ENCODE assay signal across 7 cellular contexts in the genomic region with DNA sequence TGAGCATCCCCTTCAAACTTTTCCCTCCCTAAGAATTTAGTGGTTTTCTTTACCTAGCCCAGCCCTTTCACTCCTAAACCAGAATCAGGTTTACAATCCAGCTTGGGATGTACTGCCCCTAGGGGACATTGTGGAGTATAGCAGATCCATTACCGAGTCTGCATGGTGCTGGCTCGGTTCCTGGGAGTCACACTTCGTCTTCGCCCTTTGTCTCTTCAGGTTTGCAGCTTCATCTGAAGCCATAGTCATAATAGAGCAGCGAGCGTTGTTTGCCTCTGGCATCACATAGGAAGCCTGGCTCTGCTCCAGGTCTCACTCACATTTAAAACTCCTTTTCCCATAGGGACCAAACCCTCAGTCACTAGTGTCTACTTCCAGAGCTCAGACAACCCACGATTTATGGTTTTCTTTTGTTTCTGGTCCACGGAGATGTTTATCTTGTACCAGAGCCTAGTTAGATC. TPM values are rescaled to one million over a fixed set of nuclear protein-coding genes. Genes with fewer than 3 reads are reported as not detected.
DNase-seq lines count a peak whose midpoint lies in the region; ATAC-seq and TF ChIP-seq lines count a peak whose summit lies in the region.

No MANE protein-coding gene starts in this region.

- DNase-seq in GM06990 (ENCODE audit: extremely low read depth, insufficient read length) = no peak
- DNase-seq in NCI-H510A (lab: John Stamatoyannopoulos, UW) = peak; percentile 6
- peak in 1 of 2 donors; percentile 54 for DNase-seq in breast epithelium (ENCODE audit: low spot score in 2 of 2)
- no peak for DNase-seq in left lung
- no peak for DNase-seq in KG1 (lab: John Stamatoyannopoulos, UW)

- no peak for TF ChIP-seq POLR2A in breast epithelium (IDR thresholded peaks at IDR 0.05)

- H3K4me1 ChIP-seq in breast epithelium = no peaks in the 10 kb centered on the region
- H3K4me1 ChIP-seq in left lung = peaks cover 0 to 2% of the 10 kb centered on the region in 2 donors

- intact Hi-C loops in breast epithelium (cut with DNase I; ENCODE audit: low total_unique reads) = no loop called here
- intact Hi-C loops in left lung (cut with DNase I) = loop anchor here in 1 of 2 donors (10.0 kb wide), 1 partner anchor 299 kb away; no protein-coding TSS in a partner anchor

- ATAC-seq in GM21390 (IDR thresholded peaks at IDR 0.05; ENCODE audit: unreplicated experiment) = peak; percentile 93
- ATAC-seq in HG03469 (IDR thresholded peaks at IDR 0.05; ENCODE audit: unreplicated experiment) = peak; percentile 94
- ATAC-seq in left lung = peak; percentile 89

- TF ChIP-seq CTCF in GM06990 (IDR thresholded peaks at IDR 0.05; ENCODE audit: insufficient read depth, low read length, poor library complexity, severe bottlenecking) (peak; percentile 83), breast epithelium (IDR thresholded peaks at IDR 0.05) (peak; percentile 45 to 70 (median 59)), left lung (IDR thresholded peaks at IDR 0.05) (peak; percentile 49 to 68)

- H3K27ac ChIP-seq in breast epithelium (no peak overlapping the region), left lung (no peak overlapping the region)

- no peaks in the 10 kb centered on the region; the same call in 1 of the 2 replicates for H3K27me3 ChIP-seq in GM06990 (replicated peaks; ENCODE audit: control insufficient read depth, insufficient read depth, low read length)
- no peaks in the 10 kb centered on the region for H3K27me3 ChIP-seq in breast epithelium
- peaks cover 0 to 21% of the 10 kb centered on the region in 2 donors for H3K27me3 ChIP-seq in left lung

- H3K4me3 ChIP-seq in GM06990 (replicated peaks; ENCODE audit: low read depth, low read length) = no peak overlapping the region
- H3K4me3 ChIP-seq in breast epithelium = peak overlapping the region in 1 of 3 donors; percentile 27
- no peak overlapping the region for H3K4me3 ChIP-seq in left lung

- H3K36me3 ChIP-seq in GM06990 (ENCODE audit: control insufficient read depth, insufficient read depth, low read length) (no peaks in the 10 kb centered on the region), breast epithelium (no peaks in the 10 kb centered on the region), left lung (no peaks in the 10 kb centered on the region)

- H3K9me3 ChIP-seq in breast epithelium = no peaks in the 10 kb centered on the region
- H3K9me3 ChIP-seq in left lung = no peaks in the 10 kb centered on the region

RNA-seq across cellular contexts. Expression of a gene that starts 16.8 kb away (rescaled TPM):
- total RNA-seq in breast epithelium (10 to 100 TPM in 1 of 3 donors, 1 to 10 TPM in 1, under 1 TPM in 1; 0.16 to 17.7 (median 3.9) TPM), left lung (under 1 TPM; 0.64 to 0.99 TPM)
